ENCODE assay signal across 1 cellular context in genomic region chr7:102954359-102954758, GRCh38. TPM values are rescaled to one million over a fixed set of nuclear protein-coding genes. Genes with fewer than 3 reads are reported as not detected.
"Had no signal": no experiment of that assay in that cellular context is flagged by ENCODE, and none has a peak within 500 bp of the region (broad histone marks: within the 10 kb centered on the region; RNA-seq: fewer than 3 reads in every experiment).

No MANE protein-coding gene starts in this region.

RNA-seq across cellular contexts. Expression of gene LRRC17, which starts 41.6 kb away (rescaled TPM):
- polyA plus RNA-seq: naive thymus-derived CD8-positive, alpha-beta T cell had no signal
